Comparison of ENCODE assay signal across 8 cellular contexts in genomic region chr2:119174216-119174992, GRCh38. TPM values are rescaled to one million over a fixed set of nuclear protein-coding genes. Genes with fewer than 3 reads are reported as not detected.
DNase-seq lines count a peak whose midpoint lies in the region; ATAC-seq, FAIRE-seq and TF ChIP-seq lines count a peak whose summit lies in the region.

No MANE protein-coding gene starts in this region.

- H3K4me3 Mint-ChIP-seq in activated T-helper 2 cell treated with anti-CD3 and anti-CD28 coated beads, Interferon-gamma antibody, Interleukin-2, Interleukin-4, amounts not matched to agents 10 μg/mL and 5 μg/mL and 100 μg/mL, durations not matched to agents 14 hours and 24 hours and 36 hours (ENCODE audit: low read depth) = no peak overlapping the region

- H3K36me3 ChIP-seq in PC-9 (ENCODE audit: low read depth) (no peaks in the 10 kb centered on the region), left ventricle myocardium inferior (no peaks in the 10 kb centered on the region)

- H3K4me1 Mint-ChIP-seq in activated T-helper 2 cell treated with anti-CD3 and anti-CD28 coated beads, Interferon-gamma antibody, Interleukin-2, Interleukin-4, amounts not matched to agents 10 μg/mL and 5 μg/mL and 100 μg/mL, durations not matched to agents 14 hours and 24 hours and 36 hours (ENCODE audit: low read depth) = no peaks in the 10 kb centered on the region

- BruUV-seq in PC-9 (replicated peaks; lab: Mats Ljungman, UMichigan) = no TSS peak

- H3K4me2 ChIP-seq in PC-9 = no peak overlapping the region

- no peaks in the 10 kb centered on the region for H3K79me2 ChIP-seq in PC-9 (ENCODE audit: low read depth)

- peak; percentile 54 for DNase-seq in 8988T
- peak; percentile 66 for DNase-seq in GM12891 (ENCODE audit: insufficient read length, low spot score)
- DNase-seq in PC-9 = peak in 1 of 2 experiments; percentile 43
- peak; percentile 16 for DNase-seq in activated T-helper 2 cell treated with anti-CD3 and anti-CD28 coated beads, Interferon-gamma antibody, Interleukin-2, Interleukin-4, amounts not matched to agents 10 μg/mL and 5 μg/mL and 100 μg/mL, durations not matched to agents 14 hours and 24 hours and 36 hours (ENCODE audit: low spot score)
- DNase-seq in left ventricle myocardium inferior = no peak
- peak; percentile 70 for DNase-seq in stimulated activated CD4-positive, alpha-beta T cell treated with anti-CD3 and anti-CD28 coated beads, Interleukin-15, amount 100 ng/mL, for 24 hours
- DNase-seq in globus pallidus (ENCODE audit: low spot score) = no peak

- H3K4me1 ChIP-seq in PC-9 (replicated peaks; ENCODE audit: insufficient read depth) = peaks cover 5% of the 10 kb centered on the region
- peaks cover 4% of the 10 kb centered on the region for H3K4me1 ChIP-seq in left ventricle myocardium inferior

- TF ChIP-seq CTCF in PC-9 (conservative IDR thresholded peaks at IDR 0.05) (peak; percentile 95), left ventricle myocardium inferior (IDR thresholded peaks at IDR 0.05; ENCODE audit: borderline replicate concordance) (peak; percentile 68)

- H3K27ac ChIP-seq in PC-9 (no peak overlapping the region), left ventricle myocardium inferior (replicated peaks) (no peak overlapping the region)

- no peaks in the 10 kb centered on the region for H3K27me3 Mint-ChIP-seq in activated T-helper 2 cell treated with anti-CD3 and anti-CD28 coated beads, Interferon-gamma antibody, Interleukin-2, Interleukin-4, amounts not matched to agents 10 μg/mL and 5 μg/mL and 100 μg/mL, durations not matched to agents 14 hours and 24 hours and 36 hours (ENCODE audit: low read depth)

- H4K20me1 ChIP-seq in PC-9 (ENCODE audit: insufficient read depth) = no peaks in the 10 kb centered on the region

- H3K9me3 ChIP-seq in PC-9 (ENCODE audit: insufficient read depth, low read depth) (no peaks in the 10 kb centered on the region), left ventricle myocardium inferior (replicated peaks) (no peaks in the 10 kb centered on the region)

- H3K27me3 ChIP-seq in PC-9 (ENCODE audit: insufficient read depth, low read depth) (peaks cover 4% of the 10 kb centered on the region; the same call in 1 of the 2 replicates), left ventricle myocardium inferior (ENCODE audit: low read depth) (peaks cover 14% of the 10 kb centered on the region)

- H2AFZ ChIP-seq in PC-9 = no peak overlapping the region

- POLR2A ChIA-PET in PC-9 (lab: Charles Lee; ENCODE audit: unreplicated experiment) = no interaction called here

- ATAC-seq in HG03342 (IDR thresholded peaks at IDR 0.05; ENCODE audit: unreplicated experiment) = peak; percentile 67

- FAIRE-seq in GM12891 (lab: Jason Lieb, UNC) = peak; percentile 73

- no peaks in the 10 kb centered on the region for H3K9me3 Mint-ChIP-seq in activated T-helper 2 cell treated with anti-CD3 and anti-CD28 coated beads, Interferon-gamma antibody, Interleukin-2, Interleukin-4, amounts not matched to agents 10 μg/mL and 5 μg/mL and 100 μg/mL, durations not matched to agents 14 hours and 24 hours and 36 hours

- no peaks in the 10 kb centered on the region for H3K9me2 ChIP-seq in PC-9 (ENCODE audit: insufficient read depth)

- no peaks in the 10 kb centered on the region for H3F3A ChIP-seq in PC-9 (ENCODE audit: insufficient read depth, low read depth)

- H3K27ac Mint-ChIP-seq in activated T-helper 2 cell treated with anti-CD3 and anti-CD28 coated beads, Interferon-gamma antibody, Interleukin-2, Interleukin-4, amounts not matched to agents 10 μg/mL and 5 μg/mL and 100 μg/mL, durations not matched to agents 14 hours and 24 hours and 36 hours = no peak overlapping the region

- CTCF ChIA-PET in PC-9 (lab: Charles Lee) = no interaction called here

- no peaks in the 10 kb centered on the region for H3K36me3 Mint-ChIP-seq in activated T-helper 2 cell treated with anti-CD3 and anti-CD28 coated beads, Interferon-gamma antibody, Interleukin-2, Interleukin-4, amounts not matched to agents 10 μg/mL and 5 μg/mL and 100 μg/mL, durations not matched to agents 14 hours and 24 hours and 36 hours (ENCODE audit: low read depth)

- TF ChIP-seq POLR2A in GM12891 (IDR thresholded peaks at IDR 0.05; ENCODE audit: low read depth, low read length) = no peak

- H3K4me3 ChIP-seq in PC-9 = no peak overlapping the region
- no peak overlapping the region for H3K4me3 ChIP-seq in left ventricle myocardium inferior

- intact Hi-C loops in PC-9 (cut with micrococcal nuclease; ENCODE audit: unreplicated experiment) = loop anchor here (2.0 kb wide), 1 partner anchor 82 kb away; no protein-coding TSS in a partner anchor
- intact Hi-C loops in activated T-helper 2 cell treated with anti-CD3 and anti-CD28 coated beads, Interferon-gamma antibody, Interleukin-2, Interleukin-4, amounts not matched to agents 10 μg/mL and 5 μg/mL and 100 μg/mL, durations not matched to agents 14 hours and 24 hours and 36 hours (cut with micrococcal nuclease) = loop anchor here (2.0 kb wide), 1 partner anchor 292 kb away; no protein-coding TSS in a partner anchor
- intact Hi-C loops in left ventricle myocardium inferior (cut with micrococcal nuclease) = no loop called here

TF ChIP-seq in GM12891, 5 proteins besides CTCF, POLR2A, EP300 and RAD21:
- TF ChIP-seq PAX5 (IDR thresholded peaks at IDR 0.05; ENCODE audit: insufficient read depth, low read length, severe bottlenecking) (no peak), TAF1 (IDR thresholded peaks at IDR 0.05; ENCODE audit: low read depth, low read length) (no peak), POU2F2 (IDR thresholded peaks at IDR 0.05; ENCODE audit: low read depth, low read length) (no peak), POLR2AphosphoS5 (IDR thresholded peaks at IDR 0.05; ENCODE audit: low read depth, low read length) (no peak), SPI1 (IDR thresholded peaks at IDR 0.05; ENCODE audit: low read depth, low read length) (no peak)

RNA-seq across cellular contexts. Expression of gene C1QL2, which starts 15.9 kb away (rescaled TPM):
- not detected for polyA plus RNA-seq in GM12891 (2012; ENCODE audit: low read depth, missing spikeins)
- total RNA-seq in PC-9 (2021) (not detected in 2 replicates), left ventricle myocardium inferior (not detected)
- not detected in 2 replicates for total RNA-seq in activated T-helper 2 cell treated with anti-CD3 and anti-CD28 coated beads, Interferon-gamma antibody, Interleukin-2, Interleukin-4, amounts not matched to agents 10 μg/mL and 5 μg/mL and 100 μg/mL, durations not matched to agents 14 hours and 24 hours and 36 hours

RNA-seq across cellular contexts. Expression of gene STEAP3, which starts 49.2 kb away (rescaled TPM):
- 4.4 TPM for polyA plus RNA-seq in GM12891 (2012; ENCODE audit: low read depth, missing spikeins)
- total RNA-seq in PC-9 (2021) = 23.0 and 26.3 TPM in 2 replicates
- 0.55 and 0.78 TPM in 2 replicates for total RNA-seq in activated T-helper 2 cell treated with anti-CD3 and anti-CD28 coated beads, Interferon-gamma antibody, Interleukin-2, Interleukin-4, amounts not matched to agents 10 μg/mL and 5 μg/mL and 100 μg/mL, durations not matched to agents 14 hours and 24 hours and 36 hours
- total RNA-seq in left ventricle myocardium inferior = 7.1 TPM

Comparison
In these comparisons a context has a peak if more than half of its experiments do, and no peak if none do; other contexts are left out.
1. DNase-seq: peak in 8988T (single experiment), GM12891 (single experiment), activated T-helper 2 cell treated with anti-CD3 and anti-CD28 coated beads, Interferon-gamma antibody, Interleukin-2, Interleukin-4, amounts not matched to agents 10 μg/mL and 5 μg/mL and 100 μg/mL, durations not matched to agents 14 hours and 24 hours and 36 hours (single experiment) and stimulated activated CD4-positive, alpha-beta T cell treated with anti-CD3 and anti-CD28 coated beads, Interleukin-15, amount 100 ng/mL, for 24 hours (single experiment); none in left ventricle myocardium inferior (single experiment) and globus pallidus (single experiment).